22 cellular contexts compared by ENCODE assay signal in the genomic region with DNA sequence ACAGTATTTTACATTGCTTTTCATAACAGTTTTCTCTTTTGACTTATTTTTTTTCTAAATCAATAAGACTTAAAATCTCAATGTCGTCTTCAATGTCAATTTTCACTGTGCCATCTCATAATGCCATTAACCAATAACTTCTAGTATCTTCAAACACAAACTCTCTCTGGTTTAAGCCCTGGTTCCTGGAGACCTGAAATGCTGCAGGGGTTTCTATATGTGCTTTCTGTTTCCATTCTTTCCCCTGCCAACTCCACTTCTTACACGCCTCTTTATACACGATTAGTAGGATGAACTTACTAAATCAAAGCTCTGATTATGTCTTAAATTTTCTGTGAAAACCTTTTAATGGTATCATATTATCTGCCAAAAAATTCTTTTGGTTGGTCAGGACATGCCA.
A peak's percentile ranks its signal among the peaks of the same experiment; 100 is the strongest.
DNase-seq lines count a peak whose midpoint lies in the region; ATAC-seq and TF ChIP-seq lines count a peak whose summit lies in the region.
"Had no signal": no experiment of that assay in that cellular context is flagged by ENCODE, and none has a peak within 500 bp of the region (broad histone marks: within the 10 kb centered on the region; RNA-seq: fewer than 3 reads in every experiment).

No MANE protein-coding gene starts in this region.

- no peaks in the 10 kb centered on the region for H3K27me3 Mint-ChIP-seq in endothelial cell (ENCODE audit: unreplicated experiment)
- H3K27me3 Mint-ChIP-seq: CD4-positive, CD25-positive, alpha-beta regulatory T cell; T-helper 17 cell had no signal

- no peak for DNase-seq in endothelial cell (ENCODE audit: low spot score)
- no peak for DNase-seq in DMS79 (lab: John Stamatoyannopoulos, UW)
- DNase-seq: CD4-positive, CD25-positive, alpha-beta regulatory T cell; DMS153; IMR-90; KG1; MG63; NCI-H1105 treated with DMSO at 0.1 percent for 48 hours; NCI-H146; NCI-H1930; NCI-H2107; NCI-H524; NCI-H774; SIG-M5; SW 1271; T-helper 17 cell; T1000 had no signal

- H3K27ac Mint-ChIP-seq in endothelial cell (ENCODE audit: unreplicated experiment): peak overlapping the region; percentile 15
- H3K27ac Mint-ChIP-seq: CD4-positive, CD25-positive, alpha-beta regulatory T cell; T-helper 17 cell had no signal

- no peak for TF ChIP-seq CTCF in endothelial cell (IDR thresholded peaks at IDR 0.05; ENCODE audit: unreplicated experiment)

- no peak overlapping the region for H3K4me3 Mint-ChIP-seq in endothelial cell (ENCODE audit: unreplicated experiment)
- H3K4me3 Mint-ChIP-seq: CD4-positive, CD25-positive, alpha-beta regulatory T cell; T-helper 17 cell had no signal

- H3K9me3 Mint-ChIP-seq in endothelial cell (ENCODE audit: unreplicated experiment): no peaks in the 10 kb centered on the region

- no peaks in the 10 kb centered on the region for H3K36me3 Mint-ChIP-seq in endothelial cell (ENCODE audit: low read depth, unreplicated experiment)
- H3K36me3 Mint-ChIP-seq: CD4-positive, CD25-positive, alpha-beta regulatory T cell had no signal

- H3K4me1 Mint-ChIP-seq in endothelial cell (ENCODE audit: unreplicated experiment): peaks cover 14% of the 10 kb centered on the region
- H3K4me1 Mint-ChIP-seq: CD4-positive, CD25-positive, alpha-beta regulatory T cell; T-helper 17 cell had no signal

- ATAC-seq in GM18907 (IDR thresholded peaks at IDR 0.05; ENCODE audit: unreplicated experiment) (peak; percentile 81), GM21529 (IDR thresholded peaks at IDR 0.05; ENCODE audit: unreplicated experiment) (peak; percentile 40), HG03457 (IDR thresholded peaks at IDR 0.05; ENCODE audit: unreplicated experiment) (peak; percentile 53), GM21528 (IDR thresholded peaks at IDR 0.05; ENCODE audit: low FRiP score, unreplicated experiment) (no peak), GM18873 (IDR thresholded peaks at IDR 0.05; ENCODE audit: low FRiP score, unreplicated experiment) (no peak)
- ATAC-seq: T-helper 17 cell had no signal

Comparison
In these comparisons a context has a peak if more than half of its experiments do, and no peak if none do; other contexts are left out.
1. ATAC-seq: peak in GM18907 (single experiment), GM21529 (single experiment) and HG03457 (single experiment); none in GM21528 (single experiment) and GM18873 (single experiment).